ENCODE assay signal across 8 cellular contexts in the genomic region with DNA sequence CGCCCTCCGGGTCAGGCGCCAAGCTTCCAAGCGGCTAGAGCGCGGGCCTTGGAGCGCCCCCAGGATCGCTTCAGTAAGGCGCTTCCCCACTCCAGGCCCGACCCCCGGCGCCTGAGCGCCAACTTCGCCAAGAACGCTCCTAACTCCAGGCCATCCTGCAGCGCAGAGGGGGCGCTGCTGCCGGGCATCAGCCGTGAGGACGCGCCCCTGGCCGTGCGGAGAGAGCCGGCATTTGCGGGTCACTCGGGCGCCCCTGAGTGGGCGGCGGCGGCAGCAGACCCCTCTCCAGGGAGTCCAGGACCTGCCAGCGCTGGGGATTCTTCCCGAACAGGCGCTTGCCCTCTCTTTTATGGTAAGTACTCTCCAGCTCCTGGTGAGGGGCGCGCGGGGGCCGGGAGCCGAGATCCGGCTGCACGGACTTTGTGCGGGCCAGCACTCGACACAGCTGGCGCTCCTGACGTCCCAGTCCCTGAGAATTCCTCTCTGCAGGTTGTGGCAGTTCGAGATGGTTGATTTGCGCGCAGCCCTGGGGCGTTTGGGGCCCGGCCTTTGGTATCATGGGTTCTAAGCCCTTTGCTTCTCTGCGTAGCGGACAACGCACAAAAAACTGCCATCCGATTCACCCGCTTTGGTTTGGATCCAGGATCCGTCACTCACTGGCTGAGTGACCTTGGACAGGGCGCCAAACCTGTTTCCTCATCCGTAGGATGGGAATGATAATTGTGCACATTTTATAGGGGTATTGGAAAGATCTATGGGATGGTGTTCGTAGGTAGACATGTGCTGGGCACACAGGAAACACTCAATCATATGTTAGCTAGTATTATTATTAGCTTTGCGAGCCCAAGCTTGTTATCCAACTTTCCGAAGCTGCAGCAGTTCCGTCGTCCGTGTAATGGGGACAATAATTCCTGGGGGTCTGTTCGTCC. TPM values are rescaled to one million over a fixed set of nuclear protein-coding genes. Genes with fewer than 3 reads are reported as not detected.
A peak's percentile ranks its signal among the peaks of the same experiment; 100 is the strongest.
DNase-seq lines count a peak whose midpoint lies in the region; ATAC-seq and TF ChIP-seq lines count a peak whose summit lies in the region.

No MANE protein-coding gene starts in this region.

- DNase-seq in activated CD4-positive, alpha-beta T cell treated with anti-CD3 and anti-CD28 coated beads, Interleukin-2, amount 10 ng/mL, durations not matched to agents 7 days and 5 days, result no peak
- no peak for DNase-seq in activated CD4-positive, alpha-beta T cell treated with anti-CD3 and anti-CD28 coated beads, Interleukin-2, amount 50 U/mL, for 1 hour
- peak; percentile 72 for DNase-seq in astrocyte of the hippocampus (ENCODE audit: low read depth, low spot score)
- no peak for DNase-seq in left lobe of liver (ENCODE audit: low spot score)
- no peak for DNase-seq in type B pancreatic cell (ENCODE audit: extremely low spot score, unreplicated experiment)
- no peak for DNase-seq in hippocampal formation (lab: John Stamatoyannopoulos, UW)
- no peak for DNase-seq in NK-92 treated with Interleukin-12 subunit alpha and Interleukin-12 subunit beta, amount 100 ng/mL, for 24 hours (lab: John Stamatoyannopoulos, UW)

- peaks cover 16% of the 10 kb centered on the region for H3K4me1 Mint-ChIP-seq in activated CD4-positive, alpha-beta T cell treated with anti-CD3 and anti-CD28 coated beads, Interleukin-2, amount 10 ng/mL, durations not matched to agents 7 days and 5 days
- H3K4me1 Mint-ChIP-seq in type B pancreatic cell (ENCODE audit: unreplicated experiment), result peaks cover 35% of the 10 kb centered on the region

- CTCF ChIA-PET in activated CD4-positive, alpha-beta T cell treated with anti-CD3 and anti-CD28 coated beads, Interleukin-2, amount 10 ng/mL, durations not matched to agents 7 days and 5 days (lab: Charles Lee), result interaction anchor here (0.9 to 1.5 kb wide), 3 partner anchors 15 to 41 kb away, joined by 3 read pairs; no protein-coding TSS in a partner anchor

- H3K9me3 Mint-ChIP-seq in activated CD4-positive, alpha-beta T cell treated with anti-CD3 and anti-CD28 coated beads, Interleukin-2, amount 10 ng/mL, durations not matched to agents 7 days and 5 days, result no peaks in the 10 kb centered on the region
- no peaks in the 10 kb centered on the region for H3K9me3 Mint-ChIP-seq in type B pancreatic cell

- peak; percentile 26 for ATAC-seq in left lobe of liver
- no peak for ATAC-seq in HG03025 (IDR thresholded peaks at IDR 0.05; ENCODE audit: low FRiP score, unreplicated experiment)

- peak overlapping the region; percentile 35 for H3K4me3 Mint-ChIP-seq in activated CD4-positive, alpha-beta T cell treated with anti-CD3 and anti-CD28 coated beads, Interleukin-2, amount 10 ng/mL, durations not matched to agents 7 days and 5 days
- peak overlapping the region; percentile 89 for H3K4me3 Mint-ChIP-seq in type B pancreatic cell

- TF ChIP-seq CTCF in type B pancreatic cell (conservative IDR thresholded peaks at IDR 0.05), result peak; percentile 42

- POLR2A ChIA-PET in activated CD4-positive, alpha-beta T cell treated with anti-CD3 and anti-CD28 coated beads, Interleukin-2, amount 10 ng/mL, durations not matched to agents 7 days and 5 days (lab: Charles Lee), result no interaction called here

- peaks cover 65% of the 10 kb centered on the region for H3K27me3 Mint-ChIP-seq in activated CD4-positive, alpha-beta T cell treated with anti-CD3 and anti-CD28 coated beads, Interleukin-2, amount 10 ng/mL, durations not matched to agents 7 days and 5 days
- peaks cover 62% of the 10 kb centered on the region for H3K27me3 Mint-ChIP-seq in type B pancreatic cell

- no peak overlapping the region for H3K27ac Mint-ChIP-seq in activated CD4-positive, alpha-beta T cell treated with anti-CD3 and anti-CD28 coated beads, Interleukin-2, amount 10 ng/mL, durations not matched to agents 7 days and 5 days
- H3K27ac Mint-ChIP-seq in type B pancreatic cell, result peak overlapping the region; percentile 8

- no peaks in the 10 kb centered on the region for H3K36me3 Mint-ChIP-seq in activated CD4-positive, alpha-beta T cell treated with anti-CD3 and anti-CD28 coated beads, Interleukin-2, amount 10 ng/mL, durations not matched to agents 7 days and 5 days (ENCODE audit: low read depth)
- H3K36me3 Mint-ChIP-seq in type B pancreatic cell, result peaks cover 9% of the 10 kb centered on the region

RNA-seq across cellular contexts. Expression of a gene that starts 0.8 kb away (rescaled TPM):
- total RNA-seq in activated CD4-positive, alpha-beta T cell treated with anti-CD3 and anti-CD28 coated beads, Interleukin-2, amount 10 ng/mL, durations not matched to agents 7 days and 5 days, result not detected
- total RNA-seq in left lobe of liver (0.35 TPM), type B pancreatic cell (ENCODE audit: low replicate concordance) (4.7 and 23.8 TPM in 2 replicates)
